ENCODE assay signal across 8 cellular contexts in the genomic region with DNA sequence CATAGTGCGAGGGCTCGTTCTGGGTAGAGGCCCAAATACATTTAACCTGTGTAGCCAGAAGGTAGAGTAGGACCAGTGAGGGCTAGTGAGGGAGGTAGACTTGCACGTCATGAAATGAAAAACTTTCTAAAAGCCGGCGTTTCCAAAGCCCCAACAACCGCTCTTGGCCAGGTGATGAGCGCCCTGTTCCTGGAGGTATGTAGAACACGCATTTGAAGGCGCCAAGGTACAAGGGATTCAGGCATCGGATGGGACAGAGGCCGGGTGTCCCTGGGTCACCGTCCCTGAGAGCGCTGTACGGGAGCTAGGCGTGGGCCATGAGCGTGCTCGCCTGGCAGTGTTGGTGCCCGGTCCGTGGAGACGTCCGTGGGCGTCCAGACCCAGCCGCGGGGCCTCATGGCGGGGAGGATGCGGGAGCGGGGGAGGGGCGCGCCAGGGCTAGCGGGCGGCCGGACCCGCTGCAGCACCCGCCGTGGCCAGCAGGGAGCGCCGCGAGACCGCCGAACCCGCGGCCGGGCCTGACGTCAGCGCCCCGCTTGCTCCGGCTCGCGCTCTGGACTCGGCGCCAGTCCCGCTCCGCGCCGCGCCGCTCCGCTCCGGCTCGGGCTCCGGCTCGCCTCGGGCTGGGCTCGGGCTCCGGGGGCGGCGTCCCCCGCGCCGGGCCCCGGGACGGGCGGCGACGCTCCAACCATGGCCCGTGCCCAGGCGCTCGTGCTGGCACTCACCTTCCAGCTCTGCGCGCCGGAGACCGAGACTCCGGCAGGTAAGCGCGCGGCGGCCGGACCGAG. TPM values are rescaled to one million over a fixed set of nuclear protein-coding genes. Genes with fewer than 3 reads are reported as not detected.
DNase-seq lines count a peak whose midpoint lies in the region; ATAC-seq and TF ChIP-seq lines count a peak whose summit lies in the region.

PTPRU (plus strand) TSS at position 568 of the 788 bp plus-strand sequence; CDS start at position 691, 123 bp downstream.

- intact Hi-C loops in CD8-positive, alpha-beta T cell (cut with DNase I, micrococcal nuclease), result loop anchor here (1.0 to 5.0 kb wide), 7 partner anchors 613 to 1693 kb away; no protein-coding TSS in a partner anchor
- intact Hi-C loops in heart left ventricle (cut with DNase I) (loop anchor here (1.0 to 10.0 kb wide), 20 partner anchors 106 to 1471 kb away; no protein-coding TSS in a partner anchor), posterior cingulate gyrus (cut with DNase I) (loop anchor here (2.0 to 10.0 kb wide), 4 partner anchors 851 to 1539 kb away; no protein-coding TSS in a partner anchor), transverse colon (cut with DNase I; ENCODE audit: low total_unique reads) (loop anchor here (2.0 to 5.0 kb wide), 2 partner anchors 1145 to 1471 kb away; no protein-coding TSS in a partner anchor)

- CTCF ChIA-PET in CD8-positive, alpha-beta T cell (lab: Charles Lee), result interaction anchor here (0.6 to 6.7 kb wide), 3 partner anchors 10 to 1144 kb away, joined by 3 to 47 read pairs (median 3); no protein-coding TSS in a partner anchor

- peaks cover 20% of the 10 kb centered on the region for H3K4me1 ChIP-seq in CD8-positive, alpha-beta T cell (ENCODE audit: insufficient read depth, low read length)
- H3K4me1 ChIP-seq in Karpas-422 (ENCODE audit: low read length) (peaks cover 20% of the 10 kb centered on the region), heart left ventricle (peaks cover 0 to 30% (median 15%) of the 10 kb centered on the region in 12 donors), transverse colon (peaks cover 4 to 24% (median 20%) of the 10 kb centered on the region in 4 donors)

- peaks cover 22% of the 10 kb centered on the region for H3K4me1 Mint-ChIP-seq in CD8-positive, alpha-beta T cell (ENCODE audit: low read depth)
- peaks cover 12% of the 10 kb centered on the region for H3K4me1 Mint-ChIP-seq in activated naive CD8-positive, alpha-beta T cell treated with anti-CD3 and anti-CD28 coated beads, Interleukin-2, amount 10 ng/mL, durations not matched to agents 7 days and 5 days

- DNase-seq in CD8-positive, alpha-beta T cell, result peak; percentile 62 to 89 (median 75)
- peak; percentile 87 for DNase-seq in Karpas-422
- DNase-seq in activated naive CD8-positive, alpha-beta T cell treated with anti-CD3 and anti-CD28 coated beads, Interleukin-2, amount 10 ng/mL, durations not matched to agents 7 days and 5 days, result peak; percentile 95
- DNase-seq in heart left ventricle, result peak; percentile 78 to 92 (median 84)
- DNase-seq in posterior cingulate gyrus, result peak; percentile 62 to 97 (median 79)
- peak; percentile 84 for DNase-seq in transverse colon

- no peaks in the 10 kb centered on the region for H3K9me3 ChIP-seq in CD8-positive, alpha-beta T cell (ENCODE audit: low read length)
- H3K9me3 ChIP-seq in Karpas-422 (ENCODE audit: low read length), result no peaks in the 10 kb centered on the region
- no peaks in the 10 kb centered on the region for H3K9me3 ChIP-seq in SU-DHL-6 (ENCODE audit: insufficient read depth, low read length)
- no peaks in the 10 kb centered on the region for H3K9me3 ChIP-seq in heart left ventricle
- no peaks in the 10 kb centered on the region for H3K9me3 ChIP-seq in transverse colon

- H3K27ac Mint-ChIP-seq in CD8-positive, alpha-beta T cell, result no peak within 1 kb of the TSS
- peak within 1 kb of the TSS; percentile 15 for H3K27ac Mint-ChIP-seq in activated naive CD8-positive, alpha-beta T cell treated with anti-CD3 and anti-CD28 coated beads, Interleukin-2, amount 10 ng/mL, durations not matched to agents 7 days and 5 days

- peak within 1 kb of the TSS; percentile 84 for H3K4me3 Mint-ChIP-seq in CD8-positive, alpha-beta T cell
- H3K4me3 Mint-ChIP-seq in activated naive CD8-positive, alpha-beta T cell treated with anti-CD3 and anti-CD28 coated beads, Interleukin-2, amount 10 ng/mL, durations not matched to agents 7 days and 5 days, result peak within 1 kb of the TSS; percentile 78

- H3K36me3 ChIP-seq in CD8-positive, alpha-beta T cell (ENCODE audit: insufficient read depth, low read length), result no peaks in the 10 kb centered on the region
- H3K36me3 ChIP-seq in Karpas-422 (ENCODE audit: insufficient read depth, low read length) (no peaks in the 10 kb centered on the region), SU-DHL-6 (ENCODE audit: low read length) (no peaks in the 10 kb centered on the region), heart left ventricle (no peaks in the 10 kb centered on the region), transverse colon (no peaks in the 10 kb centered on the region)

- H3K9ac ChIP-seq in Karpas-422 (ENCODE audit: low read length), result peak within 1 kb of the TSS; percentile 47
- H3K9ac ChIP-seq in SU-DHL-6 (ENCODE audit: low read length), result no peak within 1 kb of the TSS

- no peak within 1 kb of the TSS for H3K27ac ChIP-seq in CD8-positive, alpha-beta T cell (ENCODE audit: low read depth, low read length)
- no peak within 1 kb of the TSS for H3K27ac ChIP-seq in Karpas-422 (ENCODE audit: low read length)
- no peak within 1 kb of the TSS for H3K27ac ChIP-seq in SU-DHL-6 (ENCODE audit: low read depth, low read length)
- peak within 1 kb of the TSS in 11 of 12 donors; percentile 15 to 72 (median 46) for H3K27ac ChIP-seq in heart left ventricle
- peak within 1 kb of the TSS in 3 of 4 donors; percentile 26 to 70 (median 58) for H3K27ac ChIP-seq in transverse colon

- H3K36me3 Mint-ChIP-seq in CD8-positive, alpha-beta T cell, result no peaks in the 10 kb centered on the region
- H3K36me3 Mint-ChIP-seq in activated naive CD8-positive, alpha-beta T cell treated with anti-CD3 and anti-CD28 coated beads, Interleukin-2, amount 10 ng/mL, durations not matched to agents 7 days and 5 days, result peaks cover 2% of the 10 kb centered on the region

- TF ChIP-seq EP300 in transverse colon (IDR thresholded peaks at IDR 0.05; ENCODE audit: low read depth), result no peak

- H3K9me3 Mint-ChIP-seq in CD8-positive, alpha-beta T cell, result no peaks in the 10 kb centered on the region
- no peaks in the 10 kb centered on the region for H3K9me3 Mint-ChIP-seq in activated naive CD8-positive, alpha-beta T cell treated with anti-CD3 and anti-CD28 coated beads, Interleukin-2, amount 10 ng/mL, durations not matched to agents 7 days and 5 days

- H3K27me3 Mint-ChIP-seq in CD8-positive, alpha-beta T cell (ENCODE audit: low read depth), result peaks cover 44% of the 10 kb centered on the region
- peaks cover 52% of the 10 kb centered on the region for H3K27me3 Mint-ChIP-seq in activated naive CD8-positive, alpha-beta T cell treated with anti-CD3 and anti-CD28 coated beads, Interleukin-2, amount 10 ng/mL, durations not matched to agents 7 days and 5 days

- no peaks in the 10 kb centered on the region for H4K20me1 ChIP-seq in Karpas-422 (ENCODE audit: insufficient read depth, low read depth, low read length)
- H4K20me1 ChIP-seq in SU-DHL-6 (ENCODE audit: low read depth, low read length), result no peaks in the 10 kb centered on the region

- peak; percentile 71 for TF ChIP-seq CTCF in CD8-positive, alpha-beta T cell (IDR thresholded peaks at IDR 0.05)
- TF ChIP-seq CTCF in SU-DHL-6 (IDR thresholded peaks at IDR 0.05; ENCODE audit: insufficient read depth, low read length, poor library complexity, severe bottlenecking) (peak; percentile 27), heart left ventricle (IDR thresholded peaks at IDR 0.05) (peak; percentile 42 to 96 (median 85)), transverse colon (IDR thresholded peaks at IDR 0.05) (peak; percentile 41 to 84 (median 68))

- H2AFZ ChIP-seq in Karpas-422 (ENCODE audit: low read length) (peak within 1 kb of the TSS; percentile 60), SU-DHL-6 (ENCODE audit: low read depth, low read length, severe bottlenecking) (no peak within 1 kb of the TSS)

- H3K79me2 ChIP-seq in Karpas-422 (ENCODE audit: low read length) (no peaks in the 10 kb centered on the region), SU-DHL-6 (ENCODE audit: insufficient read depth, low read length) (no peaks in the 10 kb centered on the region)

- TF ChIP-seq POLR2A in heart left ventricle (IDR thresholded peaks at IDR 0.05), result peak in 1 of 2 donors; percentile 22
- no peak for TF ChIP-seq POLR2A in transverse colon (IDR thresholded peaks at IDR 0.05)

- peak within 1 kb of the TSS; percentile 36 for H3K4me3 ChIP-seq in CD8-positive, alpha-beta T cell (ENCODE audit: low read depth, low read length)
- peak within 1 kb of the TSS; percentile 32; the same call in 1 of the 2 replicates for H3K4me3 ChIP-seq in Karpas-422 (ENCODE audit: low read length)
- peak within 1 kb of the TSS; percentile 25 for H3K4me3 ChIP-seq in SU-DHL-6 (ENCODE audit: insufficient read depth, low read length, poor library complexity, severe bottlenecking)
- H3K4me3 ChIP-seq in heart left ventricle, result peak within 1 kb of the TSS; percentile 48 to 83 (median 68)
- H3K4me3 ChIP-seq in transverse colon, result peak within 1 kb of the TSS; percentile 35 to 54 (median 52)

- no peaks in the 10 kb centered on the region for H3F3A ChIP-seq in SU-DHL-6 (ENCODE audit: insufficient read depth)

- peak; percentile 95 for ATAC-seq in CD8-positive, alpha-beta T cell
- peak; percentile 65 for ATAC-seq in GM21367 (IDR thresholded peaks at IDR 0.05; ENCODE audit: unreplicated experiment)
- peak; percentile 88 for ATAC-seq in activated naive CD8-positive, alpha-beta T cell treated with anti-CD3 and anti-CD28 coated beads, Interleukin-2, amount 10 ng/mL, durations not matched to agents 7 days and 5 days (ENCODE audit: low read depth)
- ATAC-seq in heart left ventricle, result peak; percentile 54 to 89 (median 80)

- H3K4me2 ChIP-seq in Karpas-422 (ENCODE audit: low read depth, low read length, poor library complexity, severe bottlenecking) (peak within 1 kb of the TSS; percentile 55), SU-DHL-6 (ENCODE audit: low read depth, low read length, poor library complexity, severe bottlenecking) (peak within 1 kb of the TSS; percentile 40)

- H3K9me2 ChIP-seq in Karpas-422 (replicated peaks; ENCODE audit: insufficient read depth, low read length), result no peaks in the 10 kb centered on the region
- no peaks in the 10 kb centered on the region for H3K9me2 ChIP-seq in SU-DHL-6 (replicated peaks; ENCODE audit: insufficient read depth, low read length)

- POLR2A ChIA-PET in CD8-positive, alpha-beta T cell (lab: Charles Lee), result no interaction called here
- POLR2A ChIA-PET in activated naive CD8-positive, alpha-beta T cell treated with anti-CD3 and anti-CD28 coated beads, Interleukin-2, amount 10 ng/mL, durations not matched to agents 7 days and 5 days (lab: Charles Lee), result no interaction called here

- WGBS in heart left ventricle, 4 donors, result 4 to 27% (median 7%) methylated on average over 16 to 89 of the region's 89 CpGs
- 9 to 33% methylated on average over 8 to 35 of the region's 89 CpGs for WGBS in transverse colon (ENCODE audit: low coverage in 1 of 2), 2 donors

- in situ Hi-C loops in transverse colon (cut with MboI; ENCODE audit: low pct_ligation_motif_present in 1 of 4, low pct_unique_long_range_greater_than_20kb in 1 of 4, low sequenced_read_pairs in 3 of 4), result loop anchor here (10.0 to 25.0 kb wide), 5 partner anchors 851 to 1479 kb away; partner anchors contain the start of gene MATN1 (in 1 of the 4)

- peaks cover 17% of the 10 kb centered on the region for H3K27me3 ChIP-seq in CD8-positive, alpha-beta T cell (ENCODE audit: insufficient read depth, low read length)
- H3K27me3 ChIP-seq in Karpas-422 (ENCODE audit: low read length) (no peaks in the 10 kb centered on the region), SU-DHL-6 (ENCODE audit: low read length) (no peaks in the 10 kb centered on the region), heart left ventricle (peaks cover 0 to 30% (median 0%) of the 10 kb centered on the region in 9 donors), transverse colon (peaks cover 42% of the 10 kb centered on the region)

RNA-seq across cellular contexts. Expression of gene PTPRU, which starts in this region (rescaled TPM):
- total RNA-seq in CD8-positive, alpha-beta T cell, result under 1 TPM in 1 of 2 experiments, not detected in 1; 0.25 TPM
- 1.1 TPM in 1 of 2 replicates, not detected in the other for total RNA-seq in Karpas-422 (2014; rRNA removed; shearing (Covaris generic); ENCODE audit: low replicate concordance)
- total RNA-seq in activated naive CD8-positive, alpha-beta T cell treated with anti-CD3 and anti-CD28 coated beads, Interleukin-2, amount 10 ng/mL, durations not matched to agents 7 days and 5 days, result under 1 TPM; 0.54 to 0.69 TPM
- total RNA-seq in heart left ventricle (10 to 100 TPM in 6 of 9 donors, 1 to 10 TPM in 3; 7.1 to 59.9 (median 16.2) TPM), transverse colon (1 to 10 TPM; 5.6 to 9.7 (median 7.4) TPM)
- polyA plus RNA-seq in heart left ventricle, result 10 to 100 TPM; 13.8 to 25.9 TPM

Comparison
In these comparisons a context has a peak if more than half of its experiments do, and no peak if none do; other contexts are left out.
1. Peak in DNase-seq, ATAC-seq and H3K4me3 ChIP-seq in CD8-positive, alpha-beta T cell; RNA of the gene not detected or under 1 TPM.
2. Peak in DNase-seq and ATAC-seq in activated naive CD8-positive, alpha-beta T cell treated with anti-CD3 and anti-CD28 coated beads, Interleukin-2, amount 10 ng/mL, durations not matched to agents 7 days and 5 days; RNA of the gene not detected or under 1 TPM.
3. H3K27ac ChIP-seq: peak in heart left ventricle (11 of 12) and transverse colon (3 of 4); none in CD8-positive, alpha-beta T cell (single experiment), Karpas-422 (single experiment) and SU-DHL-6 (single experiment).
4. CTCF ChIP-seq: peak in every context shown above with its lines; median percentile 85 in heart left ventricle; 71 in CD8-positive, alpha-beta T cell; 68 in transverse colon; 27 in SU-DHL-6.
5. Peak in every context shown above with its lines, with median percentiles within 50 percentile points of each other: ATAC-seq, DNase-seq and H3K4me3 ChIP-seq.